Comparison of ENCODE assay signal across 3 cellular contexts in genomic region chr4:1873291-1873690, GRCh38.
TF ChIP-seq lines count a peak whose summit lies in the region.

No MANE protein-coding gene starts in this region.

TF ChIP-seq in SK-N-SH, 30 proteins besides CTCF, POLR2A, EP300 and RAD21 (continues in another document):
- TF ChIP-seq POLR2AphosphoS5 (IDR thresholded peaks at IDR 0.05; ENCODE audit: low read depth, low read length) (no peak), ELF1 (IDR thresholded peaks at IDR 0.05) (no peak), SIN3A (IDR thresholded peaks at IDR 0.05; ENCODE audit: borderline replicate concordance, low read depth, low read length) (no peak), YY1 (IDR thresholded peaks at IDR 0.05; ENCODE audit: low read depth) (no peak), TEAD4 (IDR thresholded peaks at IDR 0.05; ENCODE audit: borderline replicate concordance, insufficient read depth) (no peak), TAF1 (IDR thresholded peaks at IDR 0.05; ENCODE audit: borderline replicate concordance, low read depth, low read length) (no peak), MAX (IDR thresholded peaks at IDR 0.05; ENCODE audit: low read depth) (no peak), RXRA (IDR thresholded peaks at IDR 0.05; ENCODE audit: borderline replicate concordance, low read depth) (no peak)
- TF ChIP-seq, protein P1, sequence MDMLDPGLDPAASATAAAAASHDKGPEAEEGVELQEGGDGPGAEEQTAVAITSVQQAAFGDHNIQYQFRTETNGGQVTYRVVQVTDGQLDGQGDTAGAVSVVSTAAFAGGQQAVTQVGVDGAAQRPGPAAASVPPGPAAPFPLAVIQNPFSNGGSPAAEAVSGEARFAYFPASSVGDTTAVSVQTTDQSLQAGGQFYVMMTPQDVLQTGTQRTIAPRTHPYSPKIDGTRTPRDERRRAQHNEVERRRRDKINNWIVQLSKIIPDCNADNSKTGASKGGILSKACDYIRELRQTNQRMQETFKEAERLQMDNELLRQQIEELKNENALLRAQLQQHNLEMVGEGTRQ (IDR thresholded peaks at IDR 0.05; ENCODE audit: borderline replicate concordance, low read depth, low read length), result no peak
- TF ChIP-seq, protein P2, sequence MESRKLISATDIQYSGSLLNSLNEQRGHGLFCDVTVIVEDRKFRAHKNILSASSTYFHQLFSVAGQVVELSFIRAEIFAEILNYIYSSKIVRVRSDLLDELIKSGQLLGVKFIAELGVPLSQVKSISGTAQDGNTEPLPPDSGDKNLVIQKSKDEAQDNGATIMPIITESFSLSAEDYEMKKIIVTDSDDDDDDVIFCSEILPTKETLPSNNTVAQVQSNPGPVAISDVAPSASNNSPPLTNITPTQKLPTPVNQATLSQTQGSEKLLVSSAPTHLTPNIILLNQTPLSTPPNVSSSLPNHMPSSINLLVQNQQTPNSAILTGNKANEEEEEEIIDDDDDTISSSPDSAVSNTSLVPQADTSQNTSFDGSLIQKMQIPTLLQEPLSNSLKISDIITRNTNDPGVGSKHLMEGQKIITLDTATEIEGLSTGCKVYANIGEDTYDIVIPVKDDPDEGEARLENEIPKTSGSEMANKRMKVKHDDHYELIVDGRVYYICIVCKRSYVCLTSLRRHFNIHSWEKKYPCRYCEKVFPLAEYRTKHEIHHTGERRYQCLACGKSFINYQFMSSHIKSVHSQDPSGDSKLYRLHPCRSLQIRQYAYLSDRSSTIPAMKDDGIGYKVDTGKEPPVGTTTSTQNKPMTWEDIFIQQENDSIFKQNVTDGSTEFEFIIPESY (IDR thresholded peaks at IDR 0.05; ENCODE audit: borderline replicate concordance, low read depth), result no peak
- TF ChIP-seq, protein P3, sequence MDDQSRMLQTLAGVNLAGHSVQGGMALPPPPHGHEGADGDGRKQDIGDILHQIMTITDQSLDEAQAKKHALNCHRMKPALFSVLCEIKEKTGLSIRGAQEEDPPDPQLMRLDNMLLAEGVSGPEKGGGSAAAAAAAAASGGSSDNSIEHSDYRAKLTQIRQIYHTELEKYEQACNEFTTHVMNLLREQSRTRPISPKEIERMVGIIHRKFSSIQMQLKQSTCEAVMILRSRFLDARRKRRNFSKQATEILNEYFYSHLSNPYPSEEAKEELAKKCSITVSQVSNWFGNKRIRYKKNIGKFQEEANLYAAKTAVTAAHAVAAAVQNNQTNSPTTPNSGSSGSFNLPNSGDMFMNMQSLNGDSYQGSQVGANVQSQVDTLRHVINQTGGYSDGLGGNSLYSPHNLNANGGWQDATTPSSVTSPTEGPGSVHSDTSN (IDR thresholded peaks at IDR 0.05), result no peak

TF ChIP-seq in SK-N-SH treated with all-trans-retinoic acid at 6 μM for 48 hours, 23 proteins besides CTCF, POLR2A, EP300 and RAD21 (continues in another document):
- TF ChIP-seq ZNF8 (CRISPR knock-in tag; IDR thresholded peaks at IDR 0.05) (no peak), CSRNP3 (CRISPR knock-in tag; IDR thresholded peaks at IDR 0.05) (no peak), BACH2 (CRISPR knock-in tag; IDR thresholded peaks at IDR 0.05; ENCODE audit: borderline replicate concordance) (no peak), TOX (CRISPR knock-in tag; IDR thresholded peaks at IDR 0.05; ENCODE audit: borderline replicate concordance) (no peak), ARNTL (CRISPR knock-in tag; IDR thresholded peaks at IDR 0.05; ENCODE audit: borderline replicate concordance, low read depth) (no peak), CSDC2 (CRISPR knock-in tag; IDR thresholded peaks at IDR 0.05) (no peak), TCF4 (CRISPR knock-in tag; IDR thresholded peaks at IDR 0.05; ENCODE audit: borderline replicate concordance) (no peak), ZC3H10 (CRISPR knock-in tag; IDR thresholded peaks at IDR 0.05) (no peak), TSHZ2 (CRISPR knock-in tag; IDR thresholded peaks at IDR 0.05) (no peak), ZNF565 (CRISPR knock-in tag; conservative IDR thresholded peaks at IDR 0.05; ENCODE audit: low read depth) (no peak), ZNF70 (CRISPR knock-in tag; IDR thresholded peaks at IDR 0.05) (no peak), ESRRG (CRISPR knock-in tag; IDR thresholded peaks at IDR 0.05) (no peak), ISL1 (CRISPR knock-in tag; IDR thresholded peaks at IDR 0.05) (no peak), ZFP30 (CRISPR knock-in tag; IDR thresholded peaks at IDR 0.05) (no peak), RARB (CRISPR knock-in tag; IDR thresholded peaks at IDR 0.05) (no peak), SNAI2 (CRISPR knock-in tag; IDR thresholded peaks at IDR 0.05) (no peak)
- TF ChIP-seq, protein P4, sequence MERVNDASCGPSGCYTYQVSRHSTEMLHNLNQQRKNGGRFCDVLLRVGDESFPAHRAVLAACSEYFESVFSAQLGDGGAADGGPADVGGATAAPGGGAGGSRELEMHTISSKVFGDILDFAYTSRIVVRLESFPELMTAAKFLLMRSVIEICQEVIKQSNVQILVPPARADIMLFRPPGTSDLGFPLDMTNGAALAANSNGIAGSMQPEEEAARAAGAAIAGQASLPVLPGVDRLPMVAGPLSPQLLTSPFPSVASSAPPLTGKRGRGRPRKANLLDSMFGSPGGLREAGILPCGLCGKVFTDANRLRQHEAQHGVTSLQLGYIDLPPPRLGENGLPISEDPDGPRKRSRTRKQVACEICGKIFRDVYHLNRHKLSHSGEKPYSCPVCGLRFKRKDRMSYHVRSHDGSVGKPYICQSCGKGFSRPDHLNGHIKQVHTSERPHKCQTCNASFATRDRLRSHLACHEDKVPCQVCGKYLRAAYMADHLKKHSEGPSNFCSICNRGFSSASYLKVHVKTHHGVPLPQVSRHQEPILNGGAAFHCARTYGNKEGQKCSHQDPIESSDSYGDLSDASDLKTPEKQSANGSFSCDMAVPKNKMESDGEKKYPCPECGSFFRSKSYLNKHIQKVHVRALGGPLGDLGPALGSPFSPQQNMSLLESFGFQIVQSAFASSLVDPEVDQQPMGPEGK (CRISPR knock-in tag; IDR thresholded peaks at IDR 0.05; ENCODE audit: borderline replicate concordance), result no peak

TF ChIP-seq in H1, 55 proteins besides CTCF, POLR2A, EP300 and RAD21:
- no peak for TF ChIP-seq RBBP5 (IDR thresholded peaks at IDR 0.05; ENCODE audit: borderline replicate concordance, low read depth, low read length)
- TF ChIP-seq TEAD4 (IDR thresholded peaks at IDR 0.05; ENCODE audit: low read depth, low read length), result no peak
- TF ChIP-seq, protein P1 (IDR thresholded peaks at IDR 0.05; ENCODE audit: low read length), result no peak
- TF ChIP-seq SP4 (IDR thresholded peaks at IDR 0.05; ENCODE audit: low read length), result no peak
